12 cellular contexts compared by ENCODE assay signal in genomic region chr1:111220302-111220890, GRCh38. TPM values are rescaled to one million over a fixed set of nuclear protein-coding genes. Genes with fewer than 3 reads are reported as not detected.
DNase-seq lines count a peak whose midpoint lies in the region; ATAC-seq and TF ChIP-seq lines count a peak whose summit lies in the region.
"Had no signal": no experiment of that assay in that cellular context is flagged by ENCODE, and none has a peak within 500 bp of the region (broad histone marks: within the 10 kb centered on the region; RNA-seq: fewer than 3 reads in every experiment).

No MANE protein-coding gene starts in this region.

- CTCF ChIA-PET in CD8-positive, alpha-beta memory T cell (lab: Charles Lee): interaction anchor here (0.9 to 10.7 kb wide), 8 partner anchors 13 to 180 kb away, joined by 3 to 252 read pairs (median 4); partner anchors contain the start of gene DENND2D

- peaks cover 0 to 4% of the 10 kb centered on the region in 2 donors for H3K27me3 Mint-ChIP-seq in CD8-positive, alpha-beta memory T cell
- no peaks in the 10 kb centered on the region for H3K27me3 Mint-ChIP-seq in IgD-negative memory B cell
- H3K27me3 Mint-ChIP-seq in activated T-cell treated with anti-CD3 and anti-CD28 coated beads, Interleukin-2, amount 50 U/mL, for 72 hours (ENCODE audit: low read depth): no peaks in the 10 kb centered on the region
- H3K27me3 Mint-ChIP-seq in natural killer cell (ENCODE audit: low read depth in 2 of 2): peaks cover 0 to 5% of the 10 kb centered on the region in 2 donors

- no peaks in the 10 kb centered on the region for H3K27me3 ChIP-seq in CD8-positive, alpha-beta memory T cell (ENCODE audit: insufficient read depth, low read length, poor library complexity, severe bottlenecking)
- H3K27me3 ChIP-seq in transverse colon: no peaks in the 10 kb centered on the region

- intact Hi-C loops in natural killer cell (cut with micrococcal nuclease): loop anchor here (5.0 kb wide), 1 partner anchor 348 kb away; the partner anchor contains the start of gene CD53
- intact Hi-C loops in transverse colon (cut with DNase I; ENCODE audit: low total_unique reads): loop anchor here (5.0 kb wide), 1 partner anchor 182 kb away; no protein-coding TSS in a partner anchor

- H3K4me1 Mint-ChIP-seq in CD8-positive, alpha-beta memory T cell: peaks cover 92 to 99% (median 96%) of the 10 kb centered on the region in 3 donors
- H3K4me1 Mint-ChIP-seq in IgD-negative memory B cell: peaks cover 71 to 79% (median 77%) of the 10 kb centered on the region in 3 donors
- peaks cover 98% of the 10 kb centered on the region for H3K4me1 Mint-ChIP-seq in activated T-cell treated with anti-CD3 and anti-CD28 coated beads, Interleukin-2, amount 50 U/mL, for 72 hours (ENCODE audit: low read depth)
- H3K4me1 Mint-ChIP-seq in natural killer cell: peaks cover 90 to 93% of the 10 kb centered on the region in 2 donors

- POLR2A ChIA-PET in CD8-positive, alpha-beta memory T cell (lab: Charles Lee): interaction anchor here (0.6 to 11.1 kb wide), 3 partner anchors 20 to 101 kb away, joined by 3 to 259 read pairs (median 5); partner anchors contain the start of gene DENND2D

- WGBS in transverse colon (ENCODE audit: low coverage in 1 of 2), 2 donors: 79 to 87% methylated on average over 4 to 6 of the region's 6 CpGs

- H3K36me3 Mint-ChIP-seq in CD8-positive, alpha-beta memory T cell: peaks cover 3 to 4% (median 4%) of the 10 kb centered on the region in 3 donors
- no peaks in the 10 kb centered on the region for H3K36me3 Mint-ChIP-seq in IgD-negative memory B cell
- peaks cover 0 to 8% of the 10 kb centered on the region in 2 donors for H3K36me3 Mint-ChIP-seq in activated T-cell treated with anti-CD3 and anti-CD28 coated beads, Interleukin-2, amount 50 U/mL, for 72 hours (ENCODE audit: insufficient read depth in 2 of 2)
- H3K36me3 Mint-ChIP-seq in natural killer cell: no peaks in the 10 kb centered on the region

- in situ Hi-C loops in transverse colon (cut with MboI; ENCODE audit: low pct_ligation_motif_present in 1 of 4, low pct_unique_long_range_greater_than_20kb in 1 of 4, low sequenced_read_pairs in 3 of 4): loop anchor here (5.0 to 25.0 kb wide), 6 partner anchors 174 to 544 kb away; partner anchors contain the start of genes DDX20 (in 1 of the 4) and RAP1A (in 1 of the 4)

- no peak for DNase-seq in CD8-positive, alpha-beta memory T cell
- DNase-seq in activated T-cell treated with anti-CD3 and anti-CD28 coated beads, Interleukin-2, amount 50 U/mL, for 72 hours: no peak
- no peak for DNase-seq in natural killer cell
- DNase-seq in transverse colon: no peak
- no peak for DNase-seq in GOT3 (lab: John Stamatoyannopoulos, UW)
- DNase-seq: GDM1, NCI-H2171 treated with DMSO at 0.1 percent for 48 hours had no signal

- H3K9me3 ChIP-seq in CD8-positive, alpha-beta memory T cell (ENCODE audit: low read length): no peaks in the 10 kb centered on the region
- no peaks in the 10 kb centered on the region for H3K9me3 ChIP-seq in transverse colon
- H3K9me3 ChIP-seq: HAP-1 had no signal

- no peaks in the 10 kb centered on the region for H3K36me3 ChIP-seq in CD8-positive, alpha-beta memory T cell (ENCODE audit: insufficient read depth, low read length)
- no peaks in the 10 kb centered on the region for H3K36me3 ChIP-seq in transverse colon
- H3K36me3 ChIP-seq: HAP-1 had no signal

- H3K4me3 Mint-ChIP-seq in CD8-positive, alpha-beta memory T cell: peak overlapping the region; percentile 52 to 79 (median 65)
- peak overlapping the region; percentile 65 to 94 (median 84) for H3K4me3 Mint-ChIP-seq in IgD-negative memory B cell
- H3K4me3 Mint-ChIP-seq in activated T-cell treated with anti-CD3 and anti-CD28 coated beads, Interleukin-2, amount 50 U/mL, for 72 hours: peak overlapping the region; percentile 55 to 89
- peak overlapping the region; percentile 86 for H3K4me3 Mint-ChIP-seq in natural killer cell

- peaks cover 95% of the 10 kb centered on the region for H3K4me1 ChIP-seq in CD8-positive, alpha-beta memory T cell (ENCODE audit: insufficient read depth, low read length)
- H3K4me1 ChIP-seq in transverse colon: peaks cover 0 to 19% (median 6%) of the 10 kb centered on the region in 4 donors

- H3K27ac ChIP-seq in CD8-positive, alpha-beta memory T cell (ENCODE audit: low read depth, low read length): no peak overlapping the region
- H3K27ac ChIP-seq in transverse colon: peak overlapping the region in 2 of 4 donors; percentile 43 to 50

- no peak for TF ChIP-seq POLR2A in transverse colon (IDR thresholded peaks at IDR 0.05)

- H3K4me3 ChIP-seq in CD8-positive, alpha-beta memory T cell (ENCODE audit: low read length): peak overlapping the region; percentile 35
- H3K4me3 ChIP-seq in transverse colon: no peak overlapping the region
- H3K4me3 ChIP-seq: HAP-1 had no signal

- peak overlapping the region; percentile 86 to 99 (median 97) for H3K27ac Mint-ChIP-seq in CD8-positive, alpha-beta memory T cell
- H3K27ac Mint-ChIP-seq in IgD-negative memory B cell (peak overlapping the region; percentile 71 to 96 (median 92)), natural killer cell (peak overlapping the region; percentile 94 to 95)
- peak overlapping the region; percentile 62 for H3K27ac Mint-ChIP-seq in activated T-cell treated with anti-CD3 and anti-CD28 coated beads, Interleukin-2, amount 50 U/mL, for 72 hours

- TF ChIP-seq EP300 in transverse colon (IDR thresholded peaks at IDR 0.05; ENCODE audit: low read depth): no peak

- peaks cover 0 to 10% (median 2%) of the 10 kb centered on the region in 5 donors for H3K9me3 Mint-ChIP-seq in CD8-positive, alpha-beta memory T cell
- H3K9me3 Mint-ChIP-seq in IgD-negative memory B cell: no peaks in the 10 kb centered on the region
- peaks cover 0 to 7% of the 10 kb centered on the region in 2 donors for H3K9me3 Mint-ChIP-seq in activated T-cell treated with anti-CD3 and anti-CD28 coated beads, Interleukin-2, amount 50 U/mL, for 72 hours
- H3K9me3 Mint-ChIP-seq in natural killer cell: peaks cover 2 to 3% of the 10 kb centered on the region in 2 donors

- ATAC-seq in activated T-cell treated with anti-CD3 and anti-CD28 coated beads, Interleukin-2, amount 50 U/mL, for 72 hours (replicated peaks in 1 of 2): no peak
- no peak for ATAC-seq in natural killer cell
- ATAC-seq in HG03521 (IDR thresholded peaks at IDR 0.05; ENCODE audit: unreplicated experiment): no peak
- ATAC-seq: Panc1 had no signal

- no peak for TF ChIP-seq CTCF in natural killer cell (IDR thresholded peaks at IDR 0.05)
- TF ChIP-seq CTCF in transverse colon (IDR thresholded peaks at IDR 0.05): no peak

RNA-seq across cellular contexts. Expression of gene CHI3L2, which starts 7.1 kb away (rescaled TPM):
- total RNA-seq in CD8-positive, alpha-beta memory T cell: 1 to 10 TPM; 1.6 to 1.9 TPM
- 20.8 TPM for polyA plus RNA-seq in CD8-positive, alpha-beta memory T cell
- polyA plus RNA-seq in IgD-negative memory B cell: 14.4 TPM
- 10 to 100 TPM in 1 of 2 donors, 1 to 10 TPM in 1; 9.0 to 10.6 TPM for total RNA-seq in activated T-cell treated with anti-CD3 and anti-CD28 coated beads, Interleukin-2, amount 50 U/mL, for 72 hours
- 10 to 100 TPM; 13.5 to 21.1 (median 17.0) TPM for total RNA-seq in natural killer cell
- total RNA-seq in transverse colon: 1 to 10 TPM in 1 of 4 donors, under 1 TPM in 1, not detected in 2; 0.82 to 2.7 TPM
- total RNA-seq: dermis microvascular lymphatic vessel endothelial cell had no signal

RNA-seq across cellular contexts. Expression of gene DENND2D, which starts 19.9 kb away (rescaled TPM):
- total RNA-seq in CD8-positive, alpha-beta memory T cell: 100 to 1,000 TPM; 185 to 196 TPM
- 258 TPM for polyA plus RNA-seq in CD8-positive, alpha-beta memory T cell
- polyA plus RNA-seq in IgD-negative memory B cell: 107 TPM
- total RNA-seq in activated T-cell treated with anti-CD3 and anti-CD28 coated beads, Interleukin-2, amount 50 U/mL, for 72 hours: 100 to 1,000 TPM; 134 to 165 TPM
- total RNA-seq in natural killer cell (100 to 1,000 TPM; 203 to 297 (median 203) TPM), transverse colon (10 to 100 TPM; 43.4 to 61.0 (median 50.7) TPM)
